Comparison of ENCODE assay signal across 30 cellular contexts in genomic region chr10:58212622-58213021, GRCh38.
"Had no signal": no experiment of that assay in that cellular context is flagged by ENCODE, and none has a peak within 500 bp of the region (broad histone marks: within the 10 kb centered on the region; RNA-seq: fewer than 3 reads in every experiment).

No MANE protein-coding gene starts in this region.

- H3K27ac Mint-ChIP-seq: activated T-helper 2 cell treated with anti-CD3 and anti-CD28 coated beads, Interferon-gamma antibody, Interleukin-2, Interleukin-4, amounts not matched to agents 10 μg/mL and 5 μg/mL and 100 μg/mL, durations not matched to agents 14 hours and 24 hours and 36 hours; mesothelial cell of epicardium; neural progenitor cell; stimulated activated memory B cell treated with anti-CD40 and anti-IgM and Interleukin-4, amounts not matched to agents 10 μg/mL and 1 μg/mL and 100 μg/mL, for 72 hours had no signal

- H3K4me3 ChIP-seq: adrenal gland, body of pancreas, coronary artery, dorsolateral prefrontal cortex, gastroesophageal sphincter, hepatocyte, neural progenitor cell, psoas muscle, sigmoid colon, SJSA1, smooth muscle cell, suprapubic skin, tibial artery, upper lobe of right lung had no signal

- DNase-seq: activated CD4-positive, alpha-beta T cell treated with anti-CD3 and anti-CD28 coated beads for 48 hours; activated CD4-positive, CD25-positive, alpha-beta regulatory T cell; activated CD8-positive, alpha-beta memory T cell treated with anti-CD3 and anti-CD28 coated beads for 24 hours; adrenal gland; aorta; body of pancreas; dorsolateral prefrontal cortex; effector memory CD4-positive, alpha-beta T cell; kidney; left colon; mammary epithelial cell; naive B cell; occipital lobe; psoas muscle; sigmoid colon; stimulated activated CD4-positive, alpha-beta T cell treated with anti-CD3 and anti-CD28 coated beads, Interleukin-1b, Interleukin-23, amount 100 ng/mL, for 48 hours; stimulated activated CD4-positive, alpha-beta T cell treated with anti-CD3 and anti-CD28 coated beads, Interleukin-4, amount 100 ng/mL, for 4 hours; stimulated activated CD8-positive, alpha-beta memory T cell treated with anti-CD3 and anti-CD28 coated beads, Interleukin-4, amount 100 ng/mL, for 48 hours; tibial artery had no signal

- H3K4me1 Mint-ChIP-seq: neural progenitor cell; stimulated activated memory B cell treated with anti-CD40 and anti-IgM and Interleukin-4, amounts not matched to agents 10 μg/mL and 1 μg/mL and 100 μg/mL, for 72 hours had no signal

- H3K4me3 Mint-ChIP-seq: mesothelial cell of epicardium; naive B cell; neural progenitor cell; stimulated activated memory B cell treated with anti-CD40 and anti-IgM and Interleukin-4, amounts not matched to agents 10 μg/mL and 1 μg/mL and 100 μg/mL, for 72 hours had no signal

- FAIRE-seq: kidney had no signal

- H3K9me3 Mint-ChIP-seq: activated T-helper 2 cell treated with anti-CD3 and anti-CD28 coated beads, Interferon-gamma antibody, Interleukin-2, Interleukin-4, amounts not matched to agents 10 μg/mL and 5 μg/mL and 100 μg/mL, durations not matched to agents 14 hours and 24 hours and 36 hours had no signal

- ATAC-seq: body of pancreas; gastroesophageal sphincter; left colon; psoas muscle; stimulated activated memory B cell treated with anti-CD40 and anti-IgM and Interleukin-4, amounts not matched to agents 10 μg/mL and 1 μg/mL and 100 μg/mL, for 72 hours; upper lobe of right lung had no signal

- H3K27me3 Mint-ChIP-seq: naive B cell; stimulated activated memory B cell treated with anti-CD40 and anti-IgM and Interleukin-4, amounts not matched to agents 10 μg/mL and 1 μg/mL and 100 μg/mL, for 72 hours had no signal
